Comparison of ENCODE assay signal across 1 cellular context in the genomic region with DNA sequence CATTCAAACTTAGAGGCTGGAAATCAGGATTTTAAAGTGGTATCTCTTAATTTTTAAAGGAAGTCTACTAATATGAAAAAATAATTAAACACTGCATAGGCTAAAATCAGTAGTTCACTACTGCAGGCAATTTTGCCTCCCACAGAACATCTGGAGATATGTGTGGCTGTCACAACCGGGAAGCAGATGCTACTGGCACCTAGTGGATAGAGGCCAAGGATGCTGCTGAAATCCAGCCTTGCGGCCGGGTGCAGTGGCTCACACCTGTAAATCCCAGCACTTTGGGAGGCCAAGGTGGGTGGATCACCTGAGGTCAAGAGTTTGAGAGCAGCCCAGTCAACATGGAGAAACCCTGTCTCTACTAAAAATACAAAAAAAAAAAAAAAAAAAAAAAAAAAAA.
TF ChIP-seq lines count a peak whose summit lies in the region.

No MANE protein-coding gene starts in this region.

TF ChIP-seq in K562, 482 proteins besides CTCF, POLR2A, EP300 and RAD21:
- TF ChIP-seq ZNF592 (IDR thresholded peaks at IDR 0.05): no peak
- TF ChIP-seq, protein P1, sequence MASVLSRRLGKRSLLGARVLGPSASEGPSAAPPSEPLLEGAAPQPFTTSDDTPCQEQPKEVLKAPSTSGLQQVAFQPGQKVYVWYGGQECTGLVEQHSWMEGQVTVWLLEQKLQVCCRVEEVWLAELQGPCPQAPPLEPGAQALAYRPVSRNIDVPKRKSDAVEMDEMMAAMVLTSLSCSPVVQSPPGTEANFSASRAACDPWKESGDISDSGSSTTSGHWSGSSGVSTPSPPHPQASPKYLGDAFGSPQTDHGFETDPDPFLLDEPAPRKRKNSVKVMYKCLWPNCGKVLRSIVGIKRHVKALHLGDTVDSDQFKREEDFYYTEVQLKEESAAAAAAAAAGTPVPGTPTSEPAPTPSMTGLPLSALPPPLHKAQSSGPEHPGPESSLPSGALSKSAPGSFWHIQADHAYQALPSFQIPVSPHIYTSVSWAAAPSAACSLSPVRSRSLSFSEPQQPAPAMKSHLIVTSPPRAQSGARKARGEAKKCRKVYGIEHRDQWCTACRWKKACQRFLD (CRISPR knock-in tag; IDR thresholded peaks at IDR 0.05): no peak
- no peak for TF ChIP-seq NFYB (IDR thresholded peaks at IDR 0.05; ENCODE audit: extremely low read depth, insufficient read length)
- no peak for TF ChIP-seq SIN3A (IDR thresholded peaks at IDR 0.05; ENCODE audit: borderline replicate concordance in 2 of 2, control insufficient read depth in 1 of 2, low read depth in 2 of 2, low read length in 2 of 2)
- TF ChIP-seq ZNF274 (IDR thresholded peaks at IDR 0.05; ENCODE audit: borderline replicate concordance, low read depth, low read length): no peak
- TF ChIP-seq TRIM28 (IDR thresholded peaks at IDR 0.05): no peak
- no peak for TF ChIP-seq FOXA3 (CRISPR knock-in tag; conservative IDR thresholded peaks at IDR 0.05 in 1 of 2, IDR thresholded peaks at IDR 0.05 in 1 of 2)
- TF ChIP-seq HNRNPK (IDR thresholded peaks at IDR 0.05; ENCODE audit: low read depth, low read length, poor library complexity, severe bottlenecking): no peak
- no peak for TF ChIP-seq SREBF2 (CRISPR knock-in tag; IDR thresholded peaks at IDR 0.05)
- no peak for TF ChIP-seq MYNN (IDR thresholded peaks at IDR 0.05)
- no peak for TF ChIP-seq MYNN (CRISPR knock-in tag; IDR thresholded peaks at IDR 0.05)
- no peak for TF ChIP-seq ETV1 (tag; conservative IDR thresholded peaks at IDR 0.05; ENCODE audit: low read depth)
- no peak for TF ChIP-seq SNRNP70 (optimal IDR thresholded peaks at IDR 0.05; ENCODE audit: low read depth, low read length)
- TF ChIP-seq, protein P2, sequence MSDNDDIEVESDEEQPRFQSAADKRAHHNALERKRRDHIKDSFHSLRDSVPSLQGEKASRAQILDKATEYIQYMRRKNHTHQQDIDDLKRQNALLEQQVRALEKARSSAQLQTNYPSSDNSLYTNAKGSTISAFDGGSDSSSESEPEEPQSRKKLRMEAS (CRISPR knock-in tag; IDR thresholded peaks at IDR 0.05): no peak
- TF ChIP-seq, protein P3, sequence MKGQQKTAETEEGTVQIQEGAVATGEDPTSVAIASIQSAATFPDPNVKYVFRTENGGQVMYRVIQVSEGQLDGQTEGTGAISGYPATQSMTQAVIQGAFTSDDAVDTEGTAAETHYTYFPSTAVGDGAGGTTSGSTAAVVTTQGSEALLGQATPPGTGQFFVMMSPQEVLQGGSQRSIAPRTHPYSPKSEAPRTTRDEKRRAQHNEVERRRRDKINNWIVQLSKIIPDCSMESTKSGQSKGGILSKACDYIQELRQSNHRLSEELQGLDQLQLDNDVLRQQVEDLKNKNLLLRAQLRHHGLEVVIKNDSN (CRISPR knock-in tag; IDR thresholded peaks at IDR 0.05): no peak
- no peak for TF ChIP-seq CBX2 (IDR thresholded peaks at IDR 0.05; ENCODE audit: insufficient read depth, low read length, poor library complexity, severe bottlenecking)
- no peak for TF ChIP-seq ZBTB26 (CRISPR knock-in tag; IDR thresholded peaks at IDR 0.05)
- TF ChIP-seq ZNF584 (CRISPR knock-in tag; IDR thresholded peaks at IDR 0.05; ENCODE audit: low read depth): no peak
- no peak for TF ChIP-seq SRSF9 (IDR thresholded peaks at IDR 0.05; ENCODE audit: borderline replicate concordance, low read depth, low read length)
